Comparison of ENCODE assay signal across 17 cellular contexts in the genomic region with DNA sequence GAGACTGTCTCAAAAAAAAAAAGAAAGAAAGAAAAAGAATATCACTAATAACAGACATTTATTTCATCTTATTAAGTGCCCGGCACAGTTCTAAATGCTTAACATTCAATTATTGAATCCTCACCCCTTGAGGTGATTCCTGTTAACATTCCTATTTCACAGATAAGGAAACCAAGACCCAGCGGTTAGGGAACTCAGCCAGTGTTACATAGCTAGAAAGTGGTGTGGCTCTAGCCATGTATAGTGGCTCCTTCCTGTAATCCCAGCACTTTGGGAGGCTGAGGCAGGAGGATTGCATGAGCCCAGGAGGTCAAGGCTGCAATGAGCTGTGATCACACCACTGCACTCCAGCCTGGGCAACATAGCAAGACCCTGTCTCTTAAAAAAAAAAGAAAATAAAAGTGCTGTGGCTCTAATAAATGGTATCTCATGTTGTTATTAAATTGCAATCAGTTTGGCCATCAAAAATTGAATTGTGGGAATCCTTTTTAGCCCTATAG. TPM values are rescaled to one million over a fixed set of nuclear protein-coding genes. Genes with fewer than 3 reads are reported as not detected.
DNase-seq lines count a peak whose midpoint lies in the region; ATAC-seq and TF ChIP-seq lines count a peak whose summit lies in the region.
"Had no signal": no experiment of that assay in that cellular context is flagged by ENCODE, and none has a peak within 500 bp of the region (broad histone marks: within the 10 kb centered on the region; RNA-seq: fewer than 3 reads in every experiment).

No MANE protein-coding gene starts in this region.

- WGBS in esophagus muscularis mucosa = 85% methylated on average over 2 of the region's 2 CpGs
- 33 to 60% (median 36%) methylated on average over 2 of the region's 2 CpGs for WGBS in ovary, 3 donors
- 84 to 93% methylated on average over 2 of the region's 2 CpGs for WGBS in upper lobe of left lung, 2 donors

- TF ChIP-seq EP300 in esophagus muscularis mucosa (IDR thresholded peaks at IDR 0.05) (no peak), ovary (IDR thresholded peaks at IDR 0.05) (no peak), upper lobe of left lung (IDR thresholded peaks at IDR 0.05) (no peak)

- peak overlapping the region; percentile 51 for H3K4me3 ChIP-seq in adipocyte (ENCODE audit: low read length)
- no peak overlapping the region for H3K4me3 ChIP-seq in esophagus muscularis mucosa
- H3K4me3 ChIP-seq in ovary = no peak overlapping the region
- no peak overlapping the region for H3K4me3 ChIP-seq in upper lobe of left lung
- H3K4me3 ChIP-seq: BLaER1, lung had no signal

- H3K9ac ChIP-seq in adipocyte (ENCODE audit: low read length) = peak overlapping the region; percentile 66
- H3K9ac ChIP-seq: BLaER1 had no signal

- H3K4me1 ChIP-seq in adipocyte (ENCODE audit: control insufficient read depth, insufficient read depth, low read length) = peaks cover 36% of the 10 kb centered on the region
- H3K4me1 ChIP-seq in esophagus muscularis mucosa = peaks cover 21 to 34% (median 31%) of the 10 kb centered on the region in 4 donors
- peaks cover 6% of the 10 kb centered on the region for H3K4me1 ChIP-seq in ovary (ENCODE audit: insufficient read depth)
- peaks cover 14 to 27% (median 23%) of the 10 kb centered on the region in 4 donors for H3K4me1 ChIP-seq in upper lobe of left lung

- H3K36me3 ChIP-seq in adipocyte (ENCODE audit: control insufficient read depth, insufficient read depth, low read length, severe bottlenecking) (no peaks in the 10 kb centered on the region), esophagus muscularis mucosa (no peaks in the 10 kb centered on the region), ovary (no peaks in the 10 kb centered on the region), upper lobe of left lung (no peaks in the 10 kb centered on the region)

- H3K9me3 ChIP-seq in adipocyte (ENCODE audit: control insufficient read depth, low read length) = no peaks in the 10 kb centered on the region
- no peaks in the 10 kb centered on the region for H3K9me3 ChIP-seq in esophagus muscularis mucosa
- no peaks in the 10 kb centered on the region for H3K9me3 ChIP-seq in ovary
- no peaks in the 10 kb centered on the region for H3K9me3 ChIP-seq in upper lobe of left lung

- ATAC-seq in upper lobe of left lung (ENCODE audit: low FRiP score in 2 of 2) = no peak
- ATAC-seq in GM19324 (IDR thresholded peaks at IDR 0.05; ENCODE audit: low FRiP score, unreplicated experiment) = no peak
- ATAC-seq: natural killer cell treated with Interleukin-12 subunit alpha and Interleukin-12 subunit beta and Interleukin-15 and Interleukin-18, amount 100 ng/mL, for 72 hours had no signal

- no peak for DNase-seq in adipocyte (ENCODE audit: low read depth)
- no peak for DNase-seq in esophagus muscularis mucosa (ENCODE audit: extremely low spot score)
- DNase-seq in ovary = no peak
- no peak for DNase-seq in upper lobe of left lung
- DNase-seq in COR-L47 (lab: John Stamatoyannopoulos, UW) = no peak
- no peak for DNase-seq in SK-N-DZ (ENCODE audit: low spot score)
- DNase-seq: activated CD4-positive, CD25-positive, alpha-beta regulatory T cell treated with anti-CD3 and anti-CD28 coated beads, Interleukin-2, amount 50 U/mL, for 72 hours; activated gamma-delta T cell; DMS 273 treated with DMSO at 0.1 percent for 48 hours; H7; NCI-H1436; SHP77; substantia nigra had no signal

- TF ChIP-seq CTCF in esophagus muscularis mucosa (IDR thresholded peaks at IDR 0.05) (no peak), ovary (IDR thresholded peaks at IDR 0.05) (no peak), upper lobe of left lung (IDR thresholded peaks at IDR 0.05) (no peak)

- TF ChIP-seq POLR2A in esophagus muscularis mucosa (IDR thresholded peaks at IDR 0.05; ENCODE audit: low read depth) = no peak
- no peak for TF ChIP-seq POLR2A in ovary (IDR thresholded peaks at IDR 0.05)
- no peak for TF ChIP-seq POLR2A in upper lobe of left lung (IDR thresholded peaks at IDR 0.05)

- peak overlapping the region; percentile 73 to 82 (median 78) for H3K27ac ChIP-seq in esophagus muscularis mucosa (replicated peaks in 1 of 4)
- peak overlapping the region; percentile 64 to 83 for H3K27ac ChIP-seq in ovary
- peak overlapping the region; percentile 27 to 74 (median 66) for H3K27ac ChIP-seq in upper lobe of left lung
- H3K27ac ChIP-seq: BLaER1 had no signal

- no peaks in the 10 kb centered on the region for H3K27me3 ChIP-seq in adipocyte (replicated peaks; ENCODE audit: control insufficient read depth, insufficient read depth, low read length)
- H3K27me3 ChIP-seq in esophagus muscularis mucosa = no peaks in the 10 kb centered on the region
- H3K27me3 ChIP-seq in ovary = no peaks in the 10 kb centered on the region
- no peaks in the 10 kb centered on the region for H3K27me3 ChIP-seq in upper lobe of left lung
- H3K27me3 ChIP-seq: BLaER1 had no signal

- intact Hi-C loops in esophagus muscularis mucosa (cut with DNase I) (no loop called here), ovary (cut with DNase I) (no loop called here)

RNA-seq across cellular contexts. Expression of gene ZNRF1, which starts 28.1 kb away (rescaled TPM):
- total RNA-seq in esophagus muscularis mucosa = 10 to 100 TPM; 18.2 to 28.3 (median 23.6) TPM
- total RNA-seq in ovary = 10 to 100 TPM; 16.8 to 27.9 (median 25.0) TPM
- 10 to 100 TPM; 10.8 to 24.3 TPM for polyA plus RNA-seq in ovary
- 10 to 100 TPM; 18.5 to 40.0 (median 27.1) TPM for total RNA-seq in upper lobe of left lung
- polyA plus RNA-seq in SK-N-DZ (2014; cell fraction: cytosol; rRNA removed) = 26.2 and 27.9 TPM in 2 replicates
- 57.5 and 90.1 TPM in 2 replicates for polyA plus RNA-seq in SK-N-DZ (2014; cell fraction: nucleus; rRNA removed)

RNA-seq across cellular contexts. Expression of gene WDR59, which starts 42.0 kb away (rescaled TPM):
- 10 to 100 TPM; 15.7 to 27.2 (median 18.6) TPM for total RNA-seq in esophagus muscularis mucosa
- total RNA-seq in ovary = 10 to 100 TPM; 23.6 to 82.3 (median 70.0) TPM
- polyA plus RNA-seq in ovary = 10 to 100 TPM; 24.7 to 56.0 TPM
- 100 to 1,000 TPM in 1 of 6 donors, 10 to 100 TPM in 5; 16.0 to 138 (median 37.5) TPM for total RNA-seq in upper lobe of left lung
- polyA plus RNA-seq in SK-N-DZ (2014; cell fraction: cytosol; rRNA removed) = 20.2 and 25.3 TPM in 2 replicates
- 68.7 and 112 TPM in 2 replicates for polyA plus RNA-seq in SK-N-DZ (2014; cell fraction: nucleus; rRNA removed)
